ENCODE assay signal across 8 cellular contexts in the genomic region with DNA sequence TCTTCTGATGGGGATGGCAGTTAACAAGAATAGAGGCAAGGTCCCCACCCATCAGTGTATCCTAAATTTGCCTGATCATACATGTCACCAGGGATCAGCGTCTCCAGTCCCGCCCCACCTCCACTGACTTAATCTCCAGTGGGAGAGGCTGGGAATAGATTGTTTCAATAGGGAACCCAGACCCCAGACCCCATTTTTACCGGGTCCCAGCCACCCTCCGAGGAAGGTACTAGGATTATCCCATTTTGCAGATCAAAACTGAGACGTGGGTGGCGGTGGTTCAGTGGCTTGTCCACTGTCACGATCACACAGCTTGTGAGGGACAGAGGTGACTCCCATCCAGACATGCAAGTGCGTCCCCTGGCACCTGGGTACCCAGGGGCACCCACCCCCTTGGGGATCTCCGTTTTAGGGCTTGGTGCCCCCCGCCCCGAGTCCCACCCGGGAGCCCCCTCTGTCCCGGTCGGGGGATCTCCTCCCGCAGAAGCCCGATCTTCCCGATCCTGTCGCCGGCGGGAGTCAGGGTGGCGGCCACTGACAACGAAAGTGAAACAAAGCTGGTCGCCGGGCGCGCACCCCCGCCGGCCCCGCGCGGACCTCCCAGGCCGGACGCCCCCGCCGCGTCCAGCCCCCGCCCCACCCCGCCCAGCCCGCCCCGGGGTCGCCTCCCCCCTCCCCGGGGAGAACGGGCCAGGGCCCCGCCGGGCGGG. TPM values are rescaled to one million over a fixed set of nuclear protein-coding genes. Genes with fewer than 3 reads are reported as not detected.
DNase-seq lines count a peak whose midpoint lies in the region; ATAC-seq lines count a peak whose summit lies in the region.

No MANE protein-coding gene starts in this region.

- H3K4me1 ChIP-seq in HUES64 (ENCODE audit: insufficient read depth, low read length) (peaks cover 22% of the 10 kb centered on the region), mucosa of rectum (ENCODE audit: control insufficient read depth in 2 of 2, insufficient read depth in 2 of 2, low read length in 2 of 2) (peaks cover 33 to 42% of the 10 kb centered on the region in 2 donors), thymus (ENCODE audit: control insufficient read depth, insufficient read depth, low read length) (peaks cover 6% of the 10 kb centered on the region)

- H3K36me3 ChIP-seq in HUES64 (ENCODE audit: insufficient read depth, low read length) (no peaks in the 10 kb centered on the region; the same call in 1 of the 2 replicates), mucosa of rectum (ENCODE audit: control insufficient read depth in 2 of 2, insufficient read depth in 2 of 2, low read length in 2 of 2) (no peaks in the 10 kb centered on the region), thymus (ENCODE audit: control insufficient read depth, insufficient read depth) (no peaks in the 10 kb centered on the region)

- intact Hi-C loops in activated CD4-positive, alpha-beta memory T cell treated with anti-CD3 and anti-CD28 coated beads for 36 hours (cut with micrococcal nuclease), result loop anchor here (2.0 to 5.0 kb wide), 4 partner anchors 16 to 316 kb away; partner anchors contain the start of genes PEBP1 and SUDS3

- peak overlapping the region; percentile 73 for H3K4me3 ChIP-seq in HUES64 (ENCODE audit: low read length)
- peak overlapping the region; percentile 78 to 92 for H3K4me3 ChIP-seq in mucosa of rectum (ENCODE audit: low read length in 2 of 2)
- peak overlapping the region; percentile 90 for H3K4me3 ChIP-seq in thymus (ENCODE audit: low read length)

- H3K4me3 Mint-ChIP-seq in activated CD4-positive, alpha-beta memory T cell treated with anti-CD3 and anti-CD28 coated beads for 36 hours, result peak overlapping the region; percentile 80

- peak overlapping the region; percentile 92 for H3K27ac Mint-ChIP-seq in activated CD4-positive, alpha-beta memory T cell treated with anti-CD3 and anti-CD28 coated beads for 36 hours

- no peak for ATAC-seq in HG03095 (IDR thresholded peaks at IDR 0.05; ENCODE audit: unreplicated experiment)

- peaks cover 51% of the 10 kb centered on the region for H3K4me1 Mint-ChIP-seq in activated CD4-positive, alpha-beta memory T cell treated with anti-CD3 and anti-CD28 coated beads for 36 hours (ENCODE audit: low read depth)

- H3K36me3 Mint-ChIP-seq in activated CD4-positive, alpha-beta memory T cell treated with anti-CD3 and anti-CD28 coated beads for 36 hours, result peaks cover 6% of the 10 kb centered on the region

- no peaks in the 10 kb centered on the region for H3K27me3 Mint-ChIP-seq in activated CD4-positive, alpha-beta memory T cell treated with anti-CD3 and anti-CD28 coated beads for 36 hours

- CTCF ChIA-PET in activated CD4-positive, alpha-beta memory T cell treated with anti-CD3 and anti-CD28 coated beads for 36 hours (lab: Charles Lee), result interaction anchor here (1.1 to 2.1 kb wide), 6 partner anchors 9 to 203 kb away, joined by 3 to 11 read pairs (median 3); no protein-coding TSS in a partner anchor

- under 1% methylated on average over 39 of the region's 46 CpGs for WGBS in HUES64
- 6% methylated on average over 46 of the region's 46 CpGs for WGBS in thymus

- DNase-seq in activated T-cell treated with anti-CD3 and anti-CD28 coated beads, Interleukin-2, amount 50 U/mL, for 1 hour, result peak; percentile 53
- DNase-seq in activated T-cell treated with anti-CD3 and anti-CD28 coated beads for 4 hours (no peak), epithelial cell of prostate (ENCODE audit: low read depth, low spot score) (no peak)
- peak; percentile 53 for DNase-seq in activated CD4-positive, alpha-beta memory T cell treated with anti-CD3 and anti-CD28 coated beads for 36 hours

- H3K9ac ChIP-seq in HUES64 (ENCODE audit: low read depth, low read length) (peak overlapping the region; percentile 66), mucosa of rectum (ENCODE audit: low read depth in 1 of 2, low read length in 2 of 2) (peak overlapping the region; percentile 76 to 77)

- no peaks in the 10 kb centered on the region for H3K9me3 Mint-ChIP-seq in activated CD4-positive, alpha-beta memory T cell treated with anti-CD3 and anti-CD28 coated beads for 36 hours

- H3K9me3 ChIP-seq in HUES64 (ENCODE audit: insufficient read depth, low read depth, low read length) (no peaks in the 10 kb centered on the region), mucosa of rectum (ENCODE audit: control insufficient read depth in 2 of 2, low read length in 2 of 2) (no peaks in the 10 kb centered on the region), thymus (ENCODE audit: control insufficient read depth) (no peaks in the 10 kb centered on the region)

- H3K27me3 ChIP-seq in HUES64 (ENCODE audit: insufficient read depth, low read length), result no peaks in the 10 kb centered on the region
- no peaks in the 10 kb centered on the region for H3K27me3 ChIP-seq in mucosa of rectum (ENCODE audit: control insufficient read depth in 2 of 2, insufficient read depth in 2 of 2, low read length in 2 of 2)
- H3K27me3 ChIP-seq in thymus (ENCODE audit: control insufficient read depth, insufficient read depth), result no peaks in the 10 kb centered on the region

- H3K27ac ChIP-seq in HUES64 (ENCODE audit: low read depth, low read length), result peak overlapping the region; percentile 59
- peak overlapping the region; percentile 94 for H3K27ac ChIP-seq in epithelial cell of prostate
- peak overlapping the region; percentile 87 to 96 for H3K27ac ChIP-seq in mucosa of rectum (ENCODE audit: low read depth in 2 of 2, low read length in 2 of 2)
- H3K27ac ChIP-seq in thymus (ENCODE audit: low read depth), result peak overlapping the region; percentile 93

- POLR2A ChIA-PET in activated CD4-positive, alpha-beta memory T cell treated with anti-CD3 and anti-CD28 coated beads for 36 hours (lab: Charles Lee), result interaction anchor here (0.6 to 6.1 kb wide), 12 partner anchors 9 to 315 kb away, joined by 3 to 48 read pairs (median 6); partner anchors contain the start of genes PEBP1 and RFC5

RNA-seq across cellular contexts. Expression of gene WSB2, which starts 0.5 kb away (rescaled TPM):
- 38.8 TPM for polyA plus RNA-seq in HUES64 (2013, experiment 1 of 2)
- polyA plus RNA-seq in HUES64 (2013, experiment 2 of 2), result 44.1 TPM
- total RNA-seq in activated CD4-positive, alpha-beta memory T cell treated with anti-CD3 and anti-CD28 coated beads for 36 hours, result 100 to 1,000 TPM in 1 of 2 experiments, 10 to 100 TPM in 1; 93.2 to 102 TPM
- polyA plus RNA-seq in thymus, result 34.8 TPM

RNA-seq across cellular contexts. Expression of gene VSIG10, which starts 43.4 kb away (rescaled TPM):
- polyA plus RNA-seq in HUES64 (2013, experiment 1 of 2), result 41.9 TPM
- polyA plus RNA-seq in HUES64 (2013, experiment 2 of 2), result 34.6 TPM
- total RNA-seq in activated CD4-positive, alpha-beta memory T cell treated with anti-CD3 and anti-CD28 coated beads for 36 hours, result 1 to 10 TPM; 5.7 to 7.6 TPM
- polyA plus RNA-seq in thymus, result 7.8 TPM

RNA-seq across cellular contexts. Expression of gene RFC5, which starts 44.0 kb away (rescaled TPM):
- 48.6 TPM for polyA plus RNA-seq in HUES64 (2013, experiment 1 of 2)
- polyA plus RNA-seq in HUES64 (2013, experiment 2 of 2), result 39.4 TPM
- total RNA-seq in activated CD4-positive, alpha-beta memory T cell treated with anti-CD3 and anti-CD28 coated beads for 36 hours, result 10 to 100 TPM; 65.8 to 70.8 TPM
- 12.9 TPM for polyA plus RNA-seq in thymus

Comparison
In these comparisons a context has a peak if more than half of its experiments do, and no peak if none do; other contexts are left out.
1. DNase-seq: peak in activated T-cell treated with anti-CD3 and anti-CD28 coated beads, Interleukin-2, amount 50 U/mL, for 1 hour (single experiment) and activated CD4-positive, alpha-beta memory T cell treated with anti-CD3 and anti-CD28 coated beads for 36 hours (single experiment); none in activated T-cell treated with anti-CD3 and anti-CD28 coated beads for 4 hours (single experiment) and epithelial cell of prostate (single experiment).
2. Peak in every context shown above with its lines, with median percentiles within 50 percentile points of each other: H3K27ac ChIP-seq and H3K4me3 ChIP-seq.